Comparison of ENCODE assay signal across 8 cellular contexts in genomic region chr2:97662895-97663625, GRCh38. TPM values are rescaled to one million over a fixed set of nuclear protein-coding genes. Genes with fewer than 3 reads are reported as not detected.
DNase-seq lines count a peak whose midpoint lies in the region; ATAC-seq lines count a peak whose summit lies in the region.

No MANE protein-coding gene starts in this region.

- ATAC-seq in HG02798 (IDR thresholded peaks at IDR 0.05; ENCODE audit: poor library complexity, unreplicated experiment): peak; percentile 49

- peak; percentile 39 for DNase-seq in NCI-H2171 treated with DMSO at 0.1 percent for 48 hours (lab: John Stamatoyannopoulos, UW)
- DNase-seq in NCI-H2171 (lab: John Stamatoyannopoulos, UW): no peak
- peak; percentile 46 to 83 (median 62) for DNase-seq in NCI-H1417 (lab: John Stamatoyannopoulos, UW)
- DNase-seq in activated CD4-positive, alpha-beta T cell treated with anti-CD3 and anti-CD28 coated beads for 1 hour: peak; percentile 53
- peak; percentile 72 for DNase-seq in cerebellum (ENCODE audit: low spot score)
- peak; percentile 95 for DNase-seq in kidney tubule cell (ENCODE audit: low spot score)
- DNase-seq in stimulated activated CD4-positive, alpha-beta T cell treated with anti-CD3 and anti-CD28 coated beads, Interleukin-1b, Interleukin-23, amount 100 ng/mL, for 24 hours (ENCODE audit: low read depth in 4 of 4, low spot score in 1 of 4): peak; percentile 55 to 83 (median 66)

RNA-seq across cellular contexts. Expression of gene ACTR1B, which starts 0.8 kb away (rescaled TPM):
- total RNA-seq in cerebellum: 28.6 TPM

RNA-seq across cellular contexts. Expression of gene C2orf92, which starts 6.5 kb away (rescaled TPM):
- 15.7 TPM for total RNA-seq in cerebellum

RNA-seq across cellular contexts. Expression of gene COX5B, which starts 17.2 kb away (rescaled TPM):
- 120 TPM for total RNA-seq in cerebellum

RNA-seq across cellular contexts. Expression of gene ZAP70, which starts 50.3 kb away (rescaled TPM):
- 0.45 TPM for total RNA-seq in cerebellum
